Comparison of ENCODE assay signal across 24 cellular contexts in the genomic region with DNA sequence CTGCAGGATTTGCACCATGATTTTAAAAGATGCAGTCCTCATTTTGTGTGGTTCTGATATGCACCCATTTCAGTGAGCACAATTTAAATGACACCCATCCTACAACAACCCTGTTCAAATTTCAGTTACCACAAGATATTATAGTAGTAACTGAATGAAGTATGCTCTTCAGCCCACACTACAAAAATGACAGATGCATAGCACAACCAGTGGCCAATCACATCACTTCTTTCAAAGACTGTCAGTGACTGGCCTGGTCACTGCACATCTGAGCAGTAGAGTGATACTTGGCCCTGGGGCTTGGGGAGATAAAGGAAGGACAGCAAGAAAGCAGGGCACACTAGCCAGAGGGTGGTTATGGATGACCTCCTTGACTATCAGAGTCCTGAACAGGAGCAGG. TPM values are rescaled to one million over a fixed set of nuclear protein-coding genes. Genes with fewer than 3 reads are reported as not detected.
DNase-seq lines count a peak whose midpoint lies in the region; ATAC-seq, FAIRE-seq and TF ChIP-seq lines count a peak whose summit lies in the region.
"Had no signal": no experiment of that assay in that cellular context is flagged by ENCODE, and none has a peak within 500 bp of the region (broad histone marks: within the 10 kb centered on the region; RNA-seq: fewer than 3 reads in every experiment).

No MANE protein-coding gene starts in this region.

- H4K20me1 ChIP-seq in H1 (replicated peaks in 1 of 2; ENCODE audit: control insufficient read depth in 1 of 2, insufficient read depth in 2 of 2, low read length in 2 of 2), result no peaks in the 10 kb centered on the region

- no peak overlapping the region for H3K9ac ChIP-seq in H1 (replicated peaks in 1 of 4; ENCODE audit: extremely low read depth in 1 of 4, low read depth in 3 of 4, low read length in 3 of 4)
- H3K9ac ChIP-seq: KMS-11 had no signal

- H3K14ac ChIP-seq in H1 (ENCODE audit: insufficient read length), result no peak overlapping the region

- TF ChIP-seq RAD21 in H1 (IDR thresholded peaks at IDR 0.05 in 1 of 2, conservative IDR thresholded peaks at IDR 0.05 in 1 of 2; ENCODE audit: low read depth in 2 of 2, low read length in 2 of 2), result no peak

- H3K27ac Mint-ChIP-seq in activated naive CD4-positive, alpha-beta T cell treated with anti-CD3 and anti-CD28 coated beads, Interleukin-2, amount 50 U/mL, for 72 hours, result peak overlapping the region in 1 of 2 donors; percentile 10
- H3K27ac Mint-ChIP-seq: CD4-positive, CD25-positive, alpha-beta regulatory T cell had no signal

- CTCF ChIA-PET in H1 (lab: Charles Lee; ENCODE audit: partially characterized antibody), result no interaction called here

- no peak overlapping the region for H3K4me2 ChIP-seq in H1 (ENCODE audit: insufficient read depth in 1 of 2, low read depth in 2 of 2, low read length in 2 of 2)
- H3K4me2 ChIP-seq: KMS-11 had no signal

- no peak overlapping the region for H3K4ac ChIP-seq in H1 (replicated peaks; ENCODE audit: insufficient read length, low read depth, low read length)

- H3K79me2 ChIP-seq in H1 (ENCODE audit: control insufficient read depth in 1 of 2, insufficient read depth in 2 of 2, low read length in 2 of 2), result peaks cover 3 to 6% of the 10 kb centered on the region in 2 experiments; a peak in 2 of 4 replicates

- no peaks in the 10 kb centered on the region for H3K23me2 ChIP-seq in H1 (ENCODE audit: low read depth, low read length)

- no peak overlapping the region for H2BK5ac ChIP-seq in H1 (ENCODE audit: low read depth, low read length)

- H3K36me3 Mint-ChIP-seq in activated naive CD4-positive, alpha-beta T cell treated with anti-CD3 and anti-CD28 coated beads, Interleukin-2, amount 50 U/mL, for 72 hours, result peaks cover 6 to 8% of the 10 kb centered on the region in 2 donors
- H3K36me3 Mint-ChIP-seq: CD4-positive, CD25-positive, alpha-beta regulatory T cell had no signal

- H2BK120ac ChIP-seq in H1 (replicated peaks; ENCODE audit: low read depth, low read length), result no peak overlapping the region

- no peak overlapping the region for H3K23ac ChIP-seq in H1 (ENCODE audit: insufficient read length)

- H3K4me1 ChIP-seq in H1 (replicated peaks in 1 of 4; ENCODE audit: control insufficient read depth in 3 of 4, insufficient read depth in 4 of 4, low read length in 3 of 4) (peaks cover 0 to 5% (median 2%) of the 10 kb centered on the region in 4 experiments; a peak in 3 of 7 replicates), prostate gland (replicated peaks) (no peaks in the 10 kb centered on the region)
- H3K4me1 ChIP-seq: BE2C, SJCRH30 had no signal

- H4K8ac ChIP-seq in H1 (ENCODE audit: extremely low read depth, insufficient read depth, low read length), result no peak overlapping the region

- no peak overlapping the region for H2AFZ ChIP-seq in H1 (ENCODE audit: low read length)

- no peak overlapping the region for H3K56ac ChIP-seq in H1 (replicated peaks; ENCODE audit: insufficient read length, low read depth, low read length)

- intact Hi-C loops in prostate gland (cut with DNase I), result no loop called here

- H3K18ac ChIP-seq in H1 (ENCODE audit: extremely low read depth, low read length), result no peak overlapping the region

- H3K36me3 ChIP-seq in H1 (ENCODE audit: control insufficient read depth in 2 of 4, insufficient read depth in 4 of 4, low read length in 3 of 4) (peaks cover 0 to 6% (median 0%) of the 10 kb centered on the region in 4 experiments; a peak in 1 of 8 replicates), prostate gland (no peaks in the 10 kb centered on the region)
- H3K36me3 ChIP-seq: BE2C, SJCRH30 had no signal

- no peak overlapping the region for H2BK20ac ChIP-seq in H1 (ENCODE audit: low read length)

- TF ChIP-seq POLR2A in H1 (IDR thresholded peaks at IDR 0.05; ENCODE audit: control extremely low read depth in 1 of 2, low read depth in 2 of 2, low read length in 2 of 2) (no peak), prostate gland (IDR thresholded peaks at IDR 0.05) (no peak)

- no peaks in the 10 kb centered on the region for H3K9me3 ChIP-seq in H1 (ENCODE audit: insufficient read depth in 2 of 2, low read depth in 1 of 2, low read length in 1 of 2)
- no peaks in the 10 kb centered on the region for H3K9me3 ChIP-seq in prostate gland
- H3K9me3 ChIP-seq: BE2C, SJCRH30 had no signal

- H4K91ac ChIP-seq in H1 (replicated peaks; ENCODE audit: insufficient read length, low read length), result no peak overlapping the region

- 0 out of 2 replicates have a peak overlapping the region, but pooled peaks have one; percentile 5 for H2AK5ac ChIP-seq in H1 (ENCODE audit: low read depth, low read length)

- H2BK12ac ChIP-seq in H1 (ENCODE audit: low read depth, low read length), result no peak overlapping the region

- H3K79me1 ChIP-seq in H1 (ENCODE audit: low read depth, low read length), result no peaks in the 10 kb centered on the region

- peaks cover 0 to 4% of the 10 kb centered on the region in 2 donors for H3K9me3 Mint-ChIP-seq in activated naive CD4-positive, alpha-beta T cell treated with anti-CD3 and anti-CD28 coated beads, Interleukin-2, amount 50 U/mL, for 72 hours

- TF ChIP-seq EP300 in H1 (IDR thresholded peaks at IDR 0.05; ENCODE audit: borderline replicate concordance in 1 of 2, low read depth in 2 of 2, low read length in 2 of 2), result no peak

- no peak overlapping the region for H4K5ac ChIP-seq in H1 (ENCODE audit: insufficient read length, low read depth, low read length)

- H3K27ac ChIP-seq in H1 (ENCODE audit: low read depth, low read length) (no peak overlapping the region), substantia nigra (ENCODE audit: low read depth, low read length, poor library complexity, severe bottlenecking) (peak overlapping the region; percentile 16), prostate gland (no peak overlapping the region)
- H3K27ac ChIP-seq: KMS-11, SJCRH30 had no signal

- FAIRE-seq in H1 (lab: Jason Lieb, UNC), result no peak

- DNase-seq in activated naive CD4-positive, alpha-beta T cell treated with anti-CD3 and anti-CD28 coated beads, Interleukin-2, amount 50 U/mL, for 72 hours (ENCODE audit: low spot score in 2 of 2), result no peak
- no peak for DNase-seq in activated naive CD4-positive, alpha-beta T cell treated with anti-CD3 and anti-CD28 coated beads, Interleukin-2, amount 50 U/mL, for 16 hours
- DNase-seq in H1 (ENCODE audit: low read depth in 1 of 2, low spot score in 2 of 2) (no peak), substantia nigra (lab: John Stamatoyannopoulos, UW) (no peak), NCI-H510A treated with DMSO at 0.1 percent for 48 hours (lab: John Stamatoyannopoulos, UW) (no peak), middle frontal gyrus (ENCODE audit: extremely low spot score, low spot score) (no peak), prostate gland (ENCODE audit: low spot score) (no peak)
- DNase-seq: BE2C; CD4-positive, CD25-positive, alpha-beta regulatory T cell; COR-L47; DMS153; GDM1; MV-4-11; NCI-H1694 treated with DMSO at 0.1 percent for 48 hours; NCI-H226; NCI-H524 treated with DMSO at 0.1 percent for 48 hours; RPMI8226; SJCRH30 had no signal

- peak; percentile 26 to 50 for ATAC-seq in activated naive CD4-positive, alpha-beta T cell treated with anti-CD3 and anti-CD28 coated beads, Interleukin-2, amount 50 U/mL, for 72 hours
- peak; percentile 45 for ATAC-seq in HG02981 (IDR thresholded peaks at IDR 0.05; ENCODE audit: unreplicated experiment)

- POLR2A ChIA-PET in H1 (lab: Charles Lee; ENCODE audit: partially characterized antibody), result no interaction called here

- TF ChIP-seq CTCF in H1 (IDR thresholded peaks at IDR 0.05; ENCODE audit: control extremely low read depth in 1 of 3, insufficient read depth in 1 of 3, low read depth in 1 of 3, low read length in 3 of 3) (no peak), prostate gland (IDR thresholded peaks at IDR 0.05) (no peak)

- no peak overlapping the region for H2BK15ac ChIP-seq in H1 (ENCODE audit: low read length)

- H3K27me3 ChIP-seq in H1 (replicated peaks in 1 of 4; ENCODE audit: control insufficient read depth in 3 of 4, extremely low read depth in 1 of 4, insufficient read depth in 3 of 4, low read length in 3 of 4) (no peaks in the 10 kb centered on the region), prostate gland (replicated peaks; ENCODE audit: insufficient read depth) (no peaks in the 10 kb centered on the region)
- H3K27me3 ChIP-seq: BE2C, SJCRH30 had no signal

- H3K4me3 ChIP-seq in H1 (ENCODE audit: extremely low read depth in 1 of 4, insufficient read depth in 2 of 4, low read depth in 3 of 4, low read length in 4 of 4) (no peak overlapping the region), prostate gland (no peak overlapping the region)
- H3K4me3 ChIP-seq: SJCRH30 had no signal

RNA-seq across cellular contexts. Expression of a gene that starts 19.8 kb away (rescaled TPM):
- not detected for total RNA-seq in activated naive CD4-positive, alpha-beta T cell treated with anti-CD3 and anti-CD28 coated beads, Interleukin-2, amount 50 U/mL, for 72 hours
- not detected in 2 replicates for total RNA-seq in H1 (2021; fragmentation: NEBNext Ultra II Directional; extraction: Animal tissue kit (Norgen Biotek cat#: 25700))
- not detected in 2 replicates for polyA plus RNA-seq in H1 (2011; rRNA removed)
- not detected for polyA plus RNA-seq in H1 (2011; cell fraction: cytosol; rRNA removed)
- polyA plus RNA-seq in H1 (2011; cell fraction: nucleus; rRNA removed), result not detected
- polyA plus RNA-seq in H1 (2012, experiment 1 of 2), result 0.14 to 0.16 TPM in 2 of 4 replicates, not detected in the others
- polyA plus RNA-seq in H1 (2012, experiment 2 of 2), result not detected
- polyA plus RNA-seq in H1 (2013, experiment 1 of 2), result not detected
- polyA plus RNA-seq in H1 (2013, experiment 2 of 2), result not detected
- not detected in 2 replicates for polyA minus RNA-seq in H1 (2011; rRNA and poly(A)+ RNA removed)
- not detected for polyA minus RNA-seq in H1 (2011; cell fraction: cytosol; rRNA and poly(A)+ RNA removed)
- not detected for polyA minus RNA-seq in H1 (2011; cell fraction: nucleus; rRNA and poly(A)+ RNA removed)
- total RNA-seq in prostate gland, result not detected
- total RNA-seq: A172; CD4-positive, CD25-positive, alpha-beta regulatory T cell; Daoy; H4; HT-29; SJCRH30 had no signal
- polyA plus RNA-seq: CD4-positive, CD25-positive, alpha-beta regulatory T cell had no signal

RNA-seq across cellular contexts. Expression of a gene that starts 25.4 kb away (rescaled TPM):
- 1 to 10 TPM; 1.3 to 2.3 TPM for total RNA-seq in activated naive CD4-positive, alpha-beta T cell treated with anti-CD3 and anti-CD28 coated beads, Interleukin-2, amount 50 U/mL, for 72 hours
- total RNA-seq in H1 (2021; fragmentation: NEBNext Ultra II Directional; extraction: Animal tissue kit (Norgen Biotek cat#: 25700)), result 14.9 and 16.1 TPM in 2 replicates
- 6.9 and 12.7 TPM in 2 replicates for polyA plus RNA-seq in H1 (2011; rRNA removed)
- polyA plus RNA-seq in H1 (2011; cell fraction: cytosol; rRNA removed), result 8.9 TPM
- polyA plus RNA-seq in H1 (2011; cell fraction: nucleus; rRNA removed), result 5.2 TPM
- polyA plus RNA-seq in H1 (2012, experiment 1 of 2), result 9.6 to 12.9 TPM (median 10.4 TPM) in 4 replicates
- 5.1 TPM for polyA plus RNA-seq in H1 (2012, experiment 2 of 2)
- polyA plus RNA-seq in H1 (2013, experiment 1 of 2), result 13.6 TPM
- polyA plus RNA-seq in H1 (2013, experiment 2 of 2), result 14.4 TPM
- polyA minus RNA-seq in H1 (2011; rRNA and poly(A)+ RNA removed), result 29.0 and 38.6 TPM in 2 replicates
- 10.9 TPM for polyA minus RNA-seq in H1 (2011; cell fraction: cytosol; rRNA and poly(A)+ RNA removed)
- polyA minus RNA-seq in H1 (2011; cell fraction: nucleus; rRNA and poly(A)+ RNA removed), result 20.8 TPM
- total RNA-seq in prostate gland, result 10 to 100 TPM in 1 of 2 donors, 1 to 10 TPM in 1; 3.1 to 17.8 TPM
